Comparison of ENCODE assay signal across 26 cellular contexts in the genomic region with DNA sequence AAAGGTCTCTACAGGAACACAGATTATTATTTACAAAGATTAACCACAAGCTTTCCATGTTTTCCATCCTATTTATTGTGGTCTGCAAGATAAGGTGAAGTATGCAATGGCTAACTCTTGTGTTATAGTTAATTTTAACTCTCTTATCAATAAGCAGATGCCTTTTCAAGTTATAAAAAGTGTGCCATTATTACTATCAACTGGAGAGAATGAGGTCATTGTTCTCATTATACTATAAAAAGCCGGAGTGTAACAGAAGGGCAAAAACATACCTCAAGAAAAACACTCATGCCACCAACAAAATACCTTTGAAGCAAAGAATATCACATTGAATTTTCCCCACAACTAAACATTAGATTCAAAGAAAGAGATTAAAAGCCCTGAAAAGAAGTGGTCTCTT. TPM values are rescaled to one million over a fixed set of nuclear protein-coding genes. Genes with fewer than 3 reads are reported as not detected.
"Had no signal": no experiment of that assay in that cellular context is flagged by ENCODE, and none has a peak within 500 bp of the region (broad histone marks: within the 10 kb centered on the region; RNA-seq: fewer than 3 reads in every experiment).

No MANE protein-coding gene starts in this region.

- FAIRE-seq: bronchial epithelial cell had no signal

- ATAC-seq: activated naive CD8-positive, alpha-beta T cell treated with anti-CD3 and anti-CD28 coated beads, Interleukin-2, amount 50 U/mL, for 24 hours; activated T-cell treated with anti-CD3 and anti-CD28 coated beads, Interleukin-2, amount 50 U/mL, for 4 hours; Panc1 had no signal

- DNase-seq: activated B cell treated with CpG ODN at 0.5 μM for 24 hours; activated CD4-positive, alpha-beta memory T cell treated with anti-CD3 and anti-CD28 coated beads for 36 hours; activated CD4-positive, alpha-beta T cell treated with anti-CD3 and anti-CD28 coated beads for 4 hours; activated CD4-positive, alpha-beta T cell treated with anti-CD3 and anti-CD28 coated beads, Interleukin-2, amount 50 U/mL, for 1 hour; activated CD4-positive, CD25-positive, alpha-beta regulatory T cell treated with anti-CD3 and anti-CD28 coated beads, Interleukin-2, amount 50 U/mL, for 72 hours; activated CD8-positive, alpha-beta memory T cell treated with anti-CD3 and anti-CD28 coated beads, Interleukin-2, amount 50 U/mL, for 4 hours; activated gamma-delta T cell treated with Interleukin-2 at 50 U/mL for 16 hours; activated naive CD4-positive, alpha-beta T cell treated with anti-CD3 and anti-CD28 coated beads for 36 hours; activated naive CD8-positive, alpha-beta T cell treated with anti-CD3 and anti-CD28 coated beads, Interleukin-2, amount 50 U/mL, for 24 hours; activated T-cell treated with anti-CD3 and anti-CD28 coated beads for 4 hours; activated T-cell treated with anti-CD3 and anti-CD28 coated beads, Interleukin-2, amount 50 U/mL, for 4 hours; anterior cingulate cortex; Karpas-422; KBM-7; NCI-H1105; NCI-H1436; NCI-H1694; NCI-H1930; NCI-H2081 treated with DMSO at 0.1 percent for 48 hours; NCI-H226; NCI-H524 treated with DMSO at 0.1 percent for 48 hours; SIG-M5 had no signal

RNA-seq across cellular contexts. Expression of gene SORBS2, which starts 52.0 kb away (rescaled TPM):
- total RNA-seq: activated B cell treated with CpG ODN at 0.5 μM for 24 hours; activated CD4-positive, alpha-beta memory T cell treated with anti-CD3 and anti-CD28 coated beads for 36 hours; activated naive CD4-positive, alpha-beta T cell treated with anti-CD3 and anti-CD28 coated beads for 36 hours; activated T-helper 1 cell treated with anti-CD3 and anti-CD28 coated beads, Interleukin-12 subunit alpha, Interleukin-12 subunit beta, Interleukin-2, Interleukin-4 antibody, amounts not matched to agents 30 ng/mL and 10 ng/mL and 1 ng/mL, durations not matched to agents 14 hours and 24 hours and 36 hours had no signal
- polyA plus RNA-seq: IgD-negative memory B cell had no signal
